40 cellular contexts compared by ENCODE assay signal in the genomic region with DNA sequence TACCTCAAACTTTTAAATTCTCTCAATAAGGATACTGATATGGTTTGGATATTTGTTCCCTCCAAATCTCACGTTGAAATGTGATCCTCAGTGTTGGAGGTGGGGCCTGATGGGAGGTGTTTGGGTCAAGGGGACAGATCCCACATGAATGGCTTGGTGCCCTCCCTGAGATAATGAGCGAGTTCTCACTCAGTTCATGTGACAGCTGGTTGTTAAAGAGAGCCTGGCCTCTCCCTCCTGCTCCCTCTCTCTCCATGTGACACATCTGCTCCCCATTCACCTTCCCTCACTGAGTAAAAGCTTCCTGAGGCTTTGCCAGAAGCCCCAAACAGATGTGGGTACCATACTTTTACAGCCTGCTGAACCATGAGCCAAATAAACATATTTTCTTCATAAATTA. TPM values are rescaled to one million over a fixed set of nuclear protein-coding genes. Genes with fewer than 3 reads are reported as not detected.
DNase-seq lines count a peak whose midpoint lies in the region; ATAC-seq and TF ChIP-seq lines count a peak whose summit lies in the region.
"Had no signal": no experiment of that assay in that cellular context is flagged by ENCODE, and none has a peak within 500 bp of the region (broad histone marks: within the 10 kb centered on the region; RNA-seq: fewer than 3 reads in every experiment).

No MANE protein-coding gene starts in this region.

- H3K27me3 Mint-ChIP-seq in WTC11 (ENCODE audit: low read depth): no peaks in the 10 kb centered on the region
- H3K27me3 Mint-ChIP-seq in neural crest cell (ENCODE audit: low read depth): no peaks in the 10 kb centered on the region

- TF ChIP-seq POLR2A in Peyer's patch (IDR thresholded peaks at IDR 0.05): no peak

- CTCF ChIA-PET in WTC11 (lab: Charles Lee): interaction anchor here (2.1 kb wide), 1 partner anchor 9 kb away, joined by 6 read pairs; no protein-coding TSS in a partner anchor

- H3K36me3 ChIP-seq in Peyer's patch: no peaks in the 10 kb centered on the region
- H3K36me3 ChIP-seq: adrenal gland, esophagus muscularis mucosa, ovary, uterus had no signal

- no peaks in the 10 kb centered on the region for H3K27me3 ChIP-seq in Peyer's patch
- H3K27me3 ChIP-seq: adrenal gland, esophagus muscularis mucosa, heart left ventricle, ovary, spleen, testis, uterus had no signal

- H3K9me3 ChIP-seq in Peyer's patch: no peaks in the 10 kb centered on the region
- H3K9me3 ChIP-seq: adrenal gland, esophagus muscularis mucosa, heart left ventricle, mucosa of descending colon, ovary, SK-N-SH, spleen, testis, uterus had no signal

- H3K36me3 Mint-ChIP-seq in WTC11 (no peaks in the 10 kb centered on the region), neural crest cell (ENCODE audit: low read depth) (no peaks in the 10 kb centered on the region)
- H3K36me3 Mint-ChIP-seq: activated naive CD4-positive, alpha-beta T cell treated with anti-CD3 and anti-CD28 coated beads, Interleukin-2, amount 10 ng/mL, durations not matched to agents 7 days and 5 days; brain had no signal

- no peak overlapping the region for H3K27ac Mint-ChIP-seq in WTC11
- H3K27ac Mint-ChIP-seq in neural crest cell (ENCODE audit: unreplicated experiment): peak overlapping the region; percentile 29
- H3K27ac Mint-ChIP-seq: activated CD8-positive, alpha-beta T cell treated with anti-CD3 and anti-CD28 coated beads for 36 hours; activated naive CD4-positive, alpha-beta T cell treated with anti-CD3 and anti-CD28 coated beads, Interleukin-2, amount 10 ng/mL, durations not matched to agents 7 days and 5 days; activated T-helper 17 cell treated with anti-CD3 and anti-CD28 coated beads, Interleukin-2, amount 50 U/mL, for 72 hours; brain; nephron; stimulated activated naive CD8-positive, alpha-beta T cell treated with anti-CD3 and anti-CD28 coated beads, Interleukin-15, Interleukin-2, amounts not matched to agents 100 ng/mL and 50 ng/mL, for 24 hours; T-helper 1 cell treated with Interleukin-12 subunit alpha and Interleukin-12 subunit beta and Interleukin-4 antibody, amounts not matched to agents 30 μg/mL and 1 μg/mL, for 36 hours had no signal

- ATAC-seq in WTC11: peak; percentile 41; the same call in 1 of the 2 replicates
- no peak for ATAC-seq in HG02970 (IDR thresholded peaks at IDR 0.05; ENCODE audit: low FRiP score, unreplicated experiment)
- ATAC-seq: activated CD8-positive, alpha-beta T cell treated with anti-CD3 and anti-CD28 coated beads for 36 hours; activated T-helper 17 cell treated with anti-CD3 and anti-CD28 coated beads, Interleukin-2, amount 50 U/mL, for 72 hours; mucosa of descending colon had no signal

- peak; percentile 35 for DNase-seq in NCI-H82 (lab: John Stamatoyannopoulos, UW)
- no peak for DNase-seq in NCI-H82 treated with DMSO at 0.1 percent for 48 hours (lab: John Stamatoyannopoulos, UW; ENCODE audit: unreplicated experiment)
- DNase-seq in NCI-H146 (lab: John Stamatoyannopoulos, UW): peak; percentile 44
- no peak for DNase-seq in WTC11 (ENCODE audit: low spot score)
- DNase-seq in neural crest cell (ENCODE audit: low read depth, low spot score): no peak
- no peak for DNase-seq in NCI-H526 treated with DMSO at 0.1 percent for 48 hours (lab: John Stamatoyannopoulos, UW)
- no peak for DNase-seq in Peyer's patch
- DNase-seq: 8988T; activated CD4-positive, alpha-beta T cell treated with anti-CD3 and anti-CD28 coated beads for 1 hour; activated CD8-positive, alpha-beta memory T cell treated with anti-CD3 and anti-CD28 coated beads, Interleukin-2, amount 50 U/mL, for 48 hours; activated CD8-positive, alpha-beta T cell treated with anti-CD3 and anti-CD28 coated beads for 36 hours; activated naive CD4-positive, alpha-beta T cell treated with anti-CD3 and anti-CD28 coated beads, Interleukin-2, amount 10 ng/mL, durations not matched to agents 7 days and 5 days; adrenal gland; cerebellar nuclear complex; COR-L47; dermis blood vessel endothelial cell; foreskin fibroblast; GF-D8; IMR-90; mucosa of descending colon; MV-4-11; NCI-H1436 treated with DMSO at 0.1 percent for 48 hours; NCI-H526; ovary; retina; SK-N-SH; spleen; stimulated activated CD4-positive, alpha-beta T cell treated with anti-CD3 and anti-CD28 coated beads, Interleukin-2, amount 100 ng/mL, for 24 hours; testis; uterus had no signal

- no peak overlapping the region for H3K4me3 ChIP-seq in Peyer's patch
- H3K4me3 ChIP-seq: adrenal gland, esophagus muscularis mucosa, heart left ventricle, lung, mucosa of descending colon, ovary, spleen, testis, uterus had no signal

- H3K9me3 Mint-ChIP-seq in WTC11: no peaks in the 10 kb centered on the region
- no peaks in the 10 kb centered on the region for H3K9me3 Mint-ChIP-seq in neural crest cell
- H3K9me3 Mint-ChIP-seq: activated CD8-positive, alpha-beta T cell treated with anti-CD3 and anti-CD28 coated beads for 36 hours; activated naive CD4-positive, alpha-beta T cell treated with anti-CD3 and anti-CD28 coated beads, Interleukin-2, amount 10 ng/mL, durations not matched to agents 7 days and 5 days; activated T-helper 17 cell treated with anti-CD3 and anti-CD28 coated beads, Interleukin-2, amount 50 U/mL, for 72 hours; brain; nephron; stimulated activated naive CD8-positive, alpha-beta T cell treated with anti-CD3 and anti-CD28 coated beads, Interleukin-15, Interleukin-2, amounts not matched to agents 100 ng/mL and 50 ng/mL, for 24 hours; T-helper 1 cell treated with Interleukin-12 subunit alpha and Interleukin-12 subunit beta and Interleukin-4 antibody, amounts not matched to agents 30 μg/mL and 1 μg/mL, for 36 hours had no signal

- POLR2A ChIA-PET in WTC11 (lab: Charles Lee): no interaction called here

- H3K4me1 ChIP-seq in Peyer's patch: no peaks in the 10 kb centered on the region
- H3K4me1 ChIP-seq: adrenal gland, esophagus muscularis mucosa, heart left ventricle, spleen, testis, uterus had no signal

- H3K4me1 Mint-ChIP-seq in WTC11 (peaks cover 12% of the 10 kb centered on the region), neural crest cell (peaks cover 54% of the 10 kb centered on the region)
- H3K4me1 Mint-ChIP-seq: activated naive CD4-positive, alpha-beta T cell treated with anti-CD3 and anti-CD28 coated beads, Interleukin-2, amount 10 ng/mL, durations not matched to agents 7 days and 5 days; activated T-helper 17 cell treated with anti-CD3 and anti-CD28 coated beads, Interleukin-2, amount 50 U/mL, for 72 hours; brain; nephron had no signal

- no peak overlapping the region for H3K4me3 Mint-ChIP-seq in WTC11
- no peak overlapping the region for H3K4me3 Mint-ChIP-seq in neural crest cell
- H3K4me3 Mint-ChIP-seq: activated CD8-positive, alpha-beta T cell treated with anti-CD3 and anti-CD28 coated beads for 36 hours; activated naive CD4-positive, alpha-beta T cell treated with anti-CD3 and anti-CD28 coated beads, Interleukin-2, amount 10 ng/mL, durations not matched to agents 7 days and 5 days; activated T-helper 17 cell treated with anti-CD3 and anti-CD28 coated beads, Interleukin-2, amount 50 U/mL, for 72 hours; brain; nephron; stimulated activated naive CD8-positive, alpha-beta T cell treated with anti-CD3 and anti-CD28 coated beads, Interleukin-15, Interleukin-2, amounts not matched to agents 100 ng/mL and 50 ng/mL, for 24 hours; T-helper 1 cell treated with Interleukin-12 subunit alpha and Interleukin-12 subunit beta and Interleukin-4 antibody, amounts not matched to agents 30 μg/mL and 1 μg/mL, for 36 hours had no signal

- TF ChIP-seq CTCF in WTC11 (IDR thresholded peaks at IDR 0.05) (no peak), neural crest cell (conservative IDR thresholded peaks at IDR 0.05) (no peak), Peyer's patch (IDR thresholded peaks at IDR 0.05) (no peak)

- H3K27ac ChIP-seq in Peyer's patch: no peak overlapping the region
- H3K27ac ChIP-seq: adrenal gland, C4-2B, esophagus muscularis mucosa, ovary, spleen, testis, uterus had no signal

TF ChIP-seq in WTC11, 78 proteins besides CTCF, POLR2A, EP300 and RAD21 (continues in another document):
- TF ChIP-seq ARID4B (CRISPR knock-in tag; IDR thresholded peaks at IDR 0.05; ENCODE audit: borderline replicate concordance) (no peak), ZNF396 (CRISPR knock-in tag; IDR thresholded peaks at IDR 0.05; ENCODE audit: borderline replicate concordance) (no peak), EMX1 (CRISPR knock-in tag; IDR thresholded peaks at IDR 0.05) (no peak)

RNA-seq across cellular contexts. Expression of gene ABCB4, which starts 19.2 kb away (rescaled TPM):
- total RNA-seq in WTC11 (2021): 0.71 to 1.2 TPM (median 1.1 TPM) in 3 replicates
- total RNA-seq in neural crest cell: 5.8 and 6.7 TPM in 2 replicates
- 10 to 100 TPM in 1 of 4 donors, 1 to 10 TPM in 1, under 1 TPM in 2; 0.70 to 16.5 (median 1.1) TPM for total RNA-seq in Peyer's patch
- total RNA-seq: activated T-helper 17 cell treated with anti-CD3 and anti-CD28 coated beads, Interleukin-2, amount 50 U/mL, for 72 hours; IMR-90 had no signal

Comparison
In these comparisons a context has a peak if more than half of its experiments do, and no peak if none do; other contexts are left out.
1. DNase-seq: peak in NCI-H82 (single experiment) and NCI-H146 (single experiment); none in NCI-H82 treated with DMSO at 0.1 percent for 48 hours (single experiment), WTC11 (single experiment), neural crest cell (single experiment), NCI-H526 treated with DMSO at 0.1 percent for 48 hours (single experiment) and Peyer's patch (0 of 3).